In the genomic region with DNA sequence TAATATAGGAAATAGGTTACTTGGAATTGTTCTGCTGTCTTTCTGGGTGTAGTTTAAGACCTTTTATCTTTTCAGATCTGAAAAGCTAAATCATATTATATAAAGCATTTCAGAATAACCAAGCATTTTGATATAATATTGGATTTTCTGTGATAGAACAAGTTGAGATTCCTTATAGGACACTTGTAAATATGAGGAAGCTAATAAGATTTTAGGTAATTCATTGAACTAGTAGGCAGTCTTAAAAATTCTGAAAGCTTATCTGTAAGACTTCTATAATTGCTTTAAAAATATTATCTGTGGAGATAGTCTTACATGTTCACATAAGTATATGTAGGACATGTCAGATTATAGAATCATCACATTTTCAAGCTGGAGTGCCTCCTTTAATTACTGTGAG, we compare ENCODE assay signal across 8 cellular contexts.
"Had no signal": no experiment of that assay in that cellular context is flagged by ENCODE, and none has a peak within 500 bp of the region (broad histone marks: within the 10 kb centered on the region; RNA-seq: fewer than 3 reads in every experiment).

No MANE protein-coding gene starts in this region.

- ATAC-seq: HepG2, K562 had no signal

- FAIRE-seq: HepG2, HTR-8/SVneo, K562 had no signal

- H3K4me2 ChIP-seq: KMS-11 had no signal

- DNase-seq: IMR-90, KBM-7, KG1 had no signal

- H3K27ac ChIP-seq: HL-60, KMS-11 had no signal

- H3K4me3 ChIP-seq: K562 had no signal
